In genomic region chr21:33229776-33230517, GRCh38 we compare ENCODE assay signal across 8 cellular contexts. TPM values are rescaled to one million over a fixed set of nuclear protein-coding genes. Genes with fewer than 3 reads are reported as not detected.
DNase-seq lines count a peak whose midpoint lies in the region; ATAC-seq and TF ChIP-seq lines count a peak whose summit lies in the region.

IFNAR2 (plus strand) TSS chr21:33229938; CDS start chr21:33241923, 11,985 bp downstream.

- H3K27me3 Mint-ChIP-seq in activated naive CD8-positive, alpha-beta T cell treated with anti-CD3 and anti-CD28 coated beads for 36 hours = no peaks in the 10 kb centered on the region

- H3K9me3 ChIP-seq in ovary (no peaks in the 10 kb centered on the region), tibial artery (no peaks in the 10 kb centered on the region)

- H3K4me3 Mint-ChIP-seq in activated naive CD8-positive, alpha-beta T cell treated with anti-CD3 and anti-CD28 coated beads for 36 hours = peak within 1 kb of the TSS; percentile 90

- peak; percentile 59 for TF ChIP-seq POLR2A in ovary (IDR thresholded peaks at IDR 0.05)

- H3K36me3 Mint-ChIP-seq in activated naive CD8-positive, alpha-beta T cell treated with anti-CD3 and anti-CD28 coated beads for 36 hours = peaks cover 28% of the 10 kb centered on the region

- intact Hi-C loops in Right ventricle myocardium inferior (cut with DNase I) = no loop called here
- intact Hi-C loops in ovary (cut with DNase I) = no loop called here
- intact Hi-C loops in tibial artery (cut with DNase I; ENCODE audit: low total_unique reads) = no loop called here

- peak within 1 kb of the TSS; percentile 81 to 92 for H3K27ac ChIP-seq in ovary
- peak within 1 kb of the TSS; percentile 90 to 92 for H3K27ac ChIP-seq in tibial artery

- H3K27me3 ChIP-seq in ovary (no peaks in the 10 kb centered on the region), tibial artery (no peaks in the 10 kb centered on the region)

- peak within 1 kb of the TSS; percentile 76 for H3K4me3 ChIP-seq in ovary
- H3K4me3 ChIP-seq in tibial artery = peak within 1 kb of the TSS; percentile 92 to 100

- peaks cover 44% of the 10 kb centered on the region for H3K4me1 Mint-ChIP-seq in activated naive CD8-positive, alpha-beta T cell treated with anti-CD3 and anti-CD28 coated beads for 36 hours

- no peaks in the 10 kb centered on the region for H3K9me3 Mint-ChIP-seq in activated naive CD8-positive, alpha-beta T cell treated with anti-CD3 and anti-CD28 coated beads for 36 hours

- DNase-seq in EL (peak; percentile 73), LHCN-M2 (ENCODE audit: low read depth) (peak; percentile 40), SKM-1 treated with dmso at 0.1 percent for 144 hours (lab: John Stamatoyannopoulos, UW; ENCODE audit: unreplicated experiment) (peak; percentile 38), Right ventricle myocardium inferior (ENCODE audit: missing footprints) (peak; percentile 93), ovary (peak; percentile 68 to 89 (median 78)), tibial artery (peak; percentile 57 to 84)
- DNase-seq in activated naive CD8-positive, alpha-beta T cell treated with anti-CD3 and anti-CD28 coated beads for 36 hours = peak; percentile 76

- TF ChIP-seq CTCF in ovary (IDR thresholded peaks at IDR 0.05) (no peak), tibial artery (IDR thresholded peaks at IDR 0.05) (no peak)

- TF ChIP-seq EP300 in ovary (IDR thresholded peaks at IDR 0.05) = no peak

- ATAC-seq in GM21825 (IDR thresholded peaks at IDR 0.05; ENCODE audit: unreplicated experiment) = peak; percentile 61
- ATAC-seq in Right ventricle myocardium inferior = peak; percentile 97

- no peaks in the 10 kb centered on the region for H3K36me3 ChIP-seq in ovary
- H3K36me3 ChIP-seq in tibial artery = no peaks in the 10 kb centered on the region

- H3K4me1 ChIP-seq in ovary (ENCODE audit: insufficient read depth) (peaks cover 3% of the 10 kb centered on the region), tibial artery (peaks cover 0 to 35% (median 8%) of the 10 kb centered on the region in 4 donors)

- peak within 1 kb of the TSS; percentile 91 for H3K27ac Mint-ChIP-seq in activated naive CD8-positive, alpha-beta T cell treated with anti-CD3 and anti-CD28 coated beads for 36 hours

- 1% methylated on average over 38 to 95 of the region's 95 CpGs for WGBS in ovary, 3 donors

RNA-seq across cellular contexts. Expression of gene IFNAR2, which starts in this region (rescaled TPM):
- 3.7 and 5.8 TPM in 2 replicates for total RNA-seq in LHCN-M2 (2014; rRNA removed)
- 6.8 TPM for polyA plus RNA-seq in LHCN-M2 (2012)
- 10 to 100 TPM; 36.9 to 43.7 TPM for total RNA-seq in activated naive CD8-positive, alpha-beta T cell treated with anti-CD3 and anti-CD28 coated beads for 36 hours
- total RNA-seq in Right ventricle myocardium inferior = 10.4 TPM
- total RNA-seq in ovary = 10 to 100 TPM; 10.8 to 27.5 (median 20.5) TPM
- 10 to 100 TPM; 13.8 to 30.4 TPM for polyA plus RNA-seq in ovary

Comparison
In these comparisons a context has a peak if more than half of its experiments do, and no peak if none do; other contexts are left out.
1. Peak in every context shown above with its lines: DNase-seq, ATAC-seq, H3K4me3 ChIP-seq and H3K27ac ChIP-seq.
2. DNase-seq: peak in every context shown above with its lines; median percentile 93 in Right ventricle myocardium inferior; 78 in ovary; 76 in activated naive CD8-positive, alpha-beta T cell treated with anti-CD3 and anti-CD28 coated beads for 36 hours; 73 in EL; 70 in tibial artery; 40 in LHCN-M2; 38 in SKM-1 treated with dmso at 0.1 percent for 144 hours.